Comparison of ENCODE assay signal across 19 cellular contexts in genomic region chr11:36210529-36210928, GRCh38.
DNase-seq lines count a peak whose midpoint lies in the region; ATAC-seq and TF ChIP-seq lines count a peak whose summit lies in the region.
"Had no signal": no experiment of that assay in that cellular context is flagged by ENCODE, and none has a peak within 500 bp of the region (broad histone marks: within the 10 kb centered on the region; RNA-seq: fewer than 3 reads in every experiment).

No MANE protein-coding gene starts in this region.

- H2BK5ac ChIP-seq in IMR-90 (ENCODE audit: low read depth, low read length, poor library complexity, severe bottlenecking), result no peak overlapping the region

- no peak overlapping the region for H3K23ac ChIP-seq in IMR-90 (ENCODE audit: low read depth, low read length)

- no peak overlapping the region for H3K14ac ChIP-seq in IMR-90 (replicated peaks; ENCODE audit: low read depth, low read length)

- WGBS in IMR-90 (ENCODE audit: extremely low coverage in 2 of 2, insufficient read length in 1 of 2), 2 experiments, result no CpG with 5 or more reads among the region's 2 CpGs

- no peak overlapping the region for H2BK120ac ChIP-seq in IMR-90 (ENCODE audit: low read depth, low read length)

- no peak overlapping the region for H3K4me2 ChIP-seq in IMR-90 (ENCODE audit: low read depth, low read length)
- H3K4me2 ChIP-seq: GM23338, KMS-11, PC-9 had no signal

- no peaks in the 10 kb centered on the region for H3K79me1 ChIP-seq in IMR-90 (ENCODE audit: low read depth in 1 of 2, low read length in 2 of 2)

- TF ChIP-seq POLR2A in IMR-90 (IDR thresholded peaks at IDR 0.05; ENCODE audit: low read depth, low read length), result no peak

- no peak overlapping the region for H3K18ac ChIP-seq in IMR-90 (ENCODE audit: low read depth, low read length)

- DNase-seq in IMR-90 (no peak), NOMO-1 treated with DMSO at 0.1 percent for 48 hours (lab: John Stamatoyannopoulos, UW; ENCODE audit: unreplicated experiment) (peak; percentile 8), choroid plexus epithelial cell (ENCODE audit: low read depth) (peak; percentile 52), lower lobe of right lung (no peak), midbrain (lab: John Stamatoyannopoulos, UW) (no peak), GM19238 (ENCODE audit: insufficient read length, low spot score) (no peak)
- no peak for DNase-seq in effector CD8-positive, alpha-beta T cell (lab: John Stamatoyannopoulos, UW)
- DNase-seq in activated naive CD4-positive, alpha-beta T cell treated with anti-CD3 and anti-CD28 coated beads, Interleukin-2, amount 50 U/mL, for 16 hours, result no peak
- DNase-seq: DMS 273 treated with DMSO at 0.1 percent for 48 hours; GDM1; NCI-H1105 treated with DMSO at 0.1 percent for 48 hours; NCI-H187; NCI-H446; NCI-H69; NK-92 treated with Interleukin-12 subunit alpha and Interleukin-12 subunit beta, amount 100 ng/mL, for 24 hours; PC-9 had no signal

- TF ChIP-seq RAD21 in IMR-90 (IDR thresholded peaks at IDR 0.05; ENCODE audit: low read length), result no peak

- no peak overlapping the region for H3K9ac ChIP-seq in IMR-90 (ENCODE audit: low read depth, low read length)
- H3K9ac ChIP-seq: KMS-11 had no signal

- H3K4me1 ChIP-seq in IMR-90 (ENCODE audit: control insufficient read depth, insufficient read depth, low read length), result no peaks in the 10 kb centered on the region
- H3K4me1 ChIP-seq in lower lobe of right lung, result no peaks in the 10 kb centered on the region

- H4K8ac ChIP-seq in IMR-90 (ENCODE audit: low read depth in 2 of 2, low read length in 2 of 2), result no peak overlapping the region

- no peaks in the 10 kb centered on the region for H3K36me3 ChIP-seq in IMR-90 (ENCODE audit: control insufficient read depth, insufficient read depth, low read length)
- no peaks in the 10 kb centered on the region for H3K36me3 ChIP-seq in lower lobe of right lung

- H3K9me1 ChIP-seq in IMR-90 (ENCODE audit: insufficient read depth, low read length), result no peaks in the 10 kb centered on the region

- H3K9me3 ChIP-seq in IMR-90 (ENCODE audit: control insufficient read depth, insufficient read depth, low read length), result no peaks in the 10 kb centered on the region
- no peaks in the 10 kb centered on the region for H3K9me3 ChIP-seq in lower lobe of right lung

- no peak overlapping the region for H2BK15ac ChIP-seq in IMR-90 (ENCODE audit: low read depth, low read length)

- H3K27ac ChIP-seq in IMR-90 (ENCODE audit: insufficient read depth, low read length) (no peak overlapping the region), lower lobe of right lung (no peak overlapping the region)
- H3K27ac ChIP-seq: KMS-11, PC-9 had no signal

- CTCF ChIA-PET in IMR-90 (lab: Yijun Ruan, JAX), result interaction anchor here (0.6 kb wide), 1 partner anchor 22 kb away, joined by 3 read pairs; no protein-coding TSS in a partner anchor

- H3K56ac ChIP-seq in IMR-90 (ENCODE audit: extremely low read depth, insufficient read depth, low read length), result no peak overlapping the region

- no peaks in the 10 kb centered on the region for H3K27me3 ChIP-seq in IMR-90 (ENCODE audit: control insufficient read depth, insufficient read depth, low read length)
- H3K27me3 ChIP-seq in lower lobe of right lung (ENCODE audit: low read depth), result no peaks in the 10 kb centered on the region

- no peak overlapping the region for H2AFZ ChIP-seq in IMR-90 (replicated peaks; ENCODE audit: low read length, poor library complexity)
- H2AFZ ChIP-seq: GM23338, PC-9 had no signal

- no peak overlapping the region for H3K4me3 ChIP-seq in IMR-90 (ENCODE audit: insufficient read depth, low read depth, low read length)
- H3K4me3 ChIP-seq in choroid plexus epithelial cell (ENCODE audit: low read depth, low read length), result no peak overlapping the region
- H3K4me3 ChIP-seq in lower lobe of right lung, result no peak overlapping the region
- H3K4me3 ChIP-seq: GM12878, GM23338, PC-9 had no signal

- ATAC-seq in IMR-90 (ENCODE audit: low read depth) (no peak), lower lobe of right lung (peak; percentile 33 to 47)
- ATAC-seq: GM12878, GM23338 had no signal

- H3K4ac ChIP-seq in IMR-90 (ENCODE audit: low read depth, low read length), result no peak overlapping the region

- H2AK5ac ChIP-seq in IMR-90 (ENCODE audit: low read depth, low read length), result no peak overlapping the region

- in situ Hi-C loops in IMR-90 (cut with MboI; ENCODE audit: low sequenced_read_pairs), result no loop called here

- BruUV-seq in IMR-90 (replicated peaks; lab: Mats Ljungman, UMichigan), result no TSS peak

- POLR2A ChIA-PET in IMR-90 (lab: Charles Lee; ENCODE audit: unreplicated experiment), result no interaction called here

- dilution Hi-C loops in IMR-90 (cut with HindIII; ENCODE audit: low sequenced_read_pairs, unreplicated experiment), result no loop called here

- intact Hi-C loops in IMR-90 (cut with micrococcal nuclease), result no loop called here
- intact Hi-C loops in lower lobe of right lung (cut with DNase I), result no loop called here

- H4K91ac ChIP-seq in IMR-90 (ENCODE audit: insufficient read depth, low read depth, low read length), result no peak overlapping the region

- no peak overlapping the region for H2BK20ac ChIP-seq in IMR-90 (ENCODE audit: low read depth, low read length)

- no peaks in the 10 kb centered on the region for H4K20me1 ChIP-seq in IMR-90 (ENCODE audit: insufficient read depth, low read length)

- no peak overlapping the region for H4K5ac ChIP-seq in IMR-90 (ENCODE audit: low read depth, low read length)

- no peak overlapping the region for H2AK9ac ChIP-seq in IMR-90 (replicated peaks; ENCODE audit: low read depth, low read length, poor library complexity)

- TF ChIP-seq CTCF in IMR-90 (conservative IDR thresholded peaks at IDR 0.05; ENCODE audit: low read depth, low read length) (no peak), choroid plexus epithelial cell (conservative IDR thresholded peaks at IDR 0.05; ENCODE audit: low read depth, low read length) (no peak), lower lobe of right lung (IDR thresholded peaks at IDR 0.05) (no peak)

TF ChIP-seq in IMR-90, 13 proteins besides CTCF, POLR2A, EP300 and RAD21:
- TF ChIP-seq CEBPB (IDR thresholded peaks at IDR 0.05; ENCODE audit: low read depth, low read length), result peak; percentile 72
- no peak for TF ChIP-seq NFE2L2 (IDR thresholded peaks at IDR 0.05; ENCODE audit: low read depth, low read length)
TF ChIP-seq in IMR-90: peak in this region for 1.

Comparison
In these comparisons a context has a peak if more than half of its experiments do, and no peak if none do; other contexts are left out.
1. DNase-seq: peak in NOMO-1 treated with DMSO at 0.1 percent for 48 hours (single experiment) and choroid plexus epithelial cell (single experiment); none in IMR-90 (single experiment), lower lobe of right lung (single experiment), midbrain (single experiment), effector CD8-positive, alpha-beta T cell (single experiment), GM19238 (single experiment) and activated naive CD4-positive, alpha-beta T cell treated with anti-CD3 and anti-CD28 coated beads, Interleukin-2, amount 50 U/mL, for 16 hours (single experiment).